8 cellular contexts compared by ENCODE assay signal in genomic region chr6:158972241-158973233, GRCh38. TPM values are rescaled to one million over a fixed set of nuclear protein-coding genes. Genes with fewer than 3 reads are reported as not detected.
DNase-seq lines count a peak whose midpoint lies in the region; ATAC-seq and TF ChIP-seq lines count a peak whose summit lies in the region.

No MANE protein-coding gene starts in this region.

- H3K27ac Mint-ChIP-seq in T-cell: no peak overlapping the region

- no peak overlapping the region for H3K4me3 Mint-ChIP-seq in T-cell

- H3K9me3 ChIP-seq in osteoblast (ENCODE audit: low read depth, low read length): no peaks in the 10 kb centered on the region

- H3K27ac ChIP-seq in osteoblast (ENCODE audit: low read depth, low read length): no peak overlapping the region

- POLR2A ChIA-PET in T-cell (lab: Charles Lee): interaction anchor here in 1 of 2 donors (0.5 kb wide), 1 partner anchor 11 kb away, joined by 13 read pairs; no protein-coding TSS in a partner anchor

- H3K36me3 Mint-ChIP-seq in T-cell: peaks cover 15% of the 10 kb centered on the region

- TF ChIP-seq CTCF in osteoblast (IDR thresholded peaks at IDR 0.05; ENCODE audit: extremely low read depth, low read depth, low read length): peak; percentile 51

- H3K36me3 ChIP-seq in osteoblast (ENCODE audit: insufficient read depth, low read length): no peaks in the 10 kb centered on the region

- no peak overlapping the region for H2AFZ ChIP-seq in osteoblast (ENCODE audit: low read length)

- H4K20me1 ChIP-seq in osteoblast (ENCODE audit: insufficient read depth, low read length): no peaks in the 10 kb centered on the region

- CTCF ChIA-PET in T-cell (lab: Charles Lee): interaction anchor here (0.5 to 4.4 kb wide), 23 partner anchors 65 to 759 kb away, joined by 3 to 24 read pairs (median 4); no protein-coding TSS in a partner anchor

- peaks cover 0 to 2% (median 0%) of the 10 kb centered on the region in 3 donors for H3K4me1 Mint-ChIP-seq in T-cell

- no peaks in the 10 kb centered on the region for H3K27me3 ChIP-seq in osteoblast (ENCODE audit: insufficient read depth, low read length)

- ATAC-seq in T-cell (replicated peaks in 1 of 4) (peak; percentile 43 to 70 (median 63)), HG03378 (IDR thresholded peaks at IDR 0.05; ENCODE audit: unreplicated experiment) (no peak)

- H3K4me3 ChIP-seq in osteoblast (ENCODE audit: insufficient read depth, low read length): no peak overlapping the region

- no peaks in the 10 kb centered on the region for H3K79me2 ChIP-seq in osteoblast (ENCODE audit: insufficient read depth, low read length)

- H3K4me2 ChIP-seq in osteoblast (ENCODE audit: insufficient read depth, low read length): no peak overlapping the region

- peaks cover 0 to 11% (median 10%) of the 10 kb centered on the region in 3 donors for H3K9me3 Mint-ChIP-seq in T-cell

- H3K4me1 ChIP-seq in osteoblast (ENCODE audit: insufficient read depth, low read length): no peaks in the 10 kb centered on the region

- H3K27me3 Mint-ChIP-seq in T-cell: no peaks in the 10 kb centered on the region

- DNase-seq in NCI-H1092 treated with DMSO at 0.1 percent for 48 hours (lab: John Stamatoyannopoulos, UW) (peak; percentile 69), NCI-H1092 (lab: John Stamatoyannopoulos, UW) (no peak), MV-4-11 (lab: John Stamatoyannopoulos, UW) (peak; percentile 41), T-cell (peak in 1 of 34 experiments; percentile 7), fibroblast of the conjunctiva (ENCODE audit: low read depth) (peak; percentile 34), osteoblast (ENCODE audit: insufficient read length, low spot score, missing footprints) (peak; percentile 49)
- no peak for DNase-seq in stimulated activated CD4-positive, alpha-beta T cell treated with anti-CD3 and anti-CD28 coated beads, Interleukin-15, amount 100 ng/mL, for 24 hours

RNA-seq across cellular contexts. Expression of gene RSPH3, which starts 27.5 kb away (rescaled TPM):
- total RNA-seq in T-cell: 1 to 10 TPM; 1.5 to 2.6 (median 2.1) TPM
- 8.3 and 10.3 TPM in 2 replicates for total RNA-seq in osteoblast

Comparison
In these comparisons a context has a peak if more than half of its experiments do, and no peak if none do; other contexts are left out.
1. DNase-seq: peak in NCI-H1092 treated with DMSO at 0.1 percent for 48 hours (single experiment), MV-4-11 (single experiment), fibroblast of the conjunctiva (single experiment) and osteoblast (single experiment); none in NCI-H1092 (single experiment) and stimulated activated CD4-positive, alpha-beta T cell treated with anti-CD3 and anti-CD28 coated beads, Interleukin-15, amount 100 ng/mL, for 24 hours (single experiment).